7 cellular contexts compared by ENCODE assay signal in the genomic region with DNA sequence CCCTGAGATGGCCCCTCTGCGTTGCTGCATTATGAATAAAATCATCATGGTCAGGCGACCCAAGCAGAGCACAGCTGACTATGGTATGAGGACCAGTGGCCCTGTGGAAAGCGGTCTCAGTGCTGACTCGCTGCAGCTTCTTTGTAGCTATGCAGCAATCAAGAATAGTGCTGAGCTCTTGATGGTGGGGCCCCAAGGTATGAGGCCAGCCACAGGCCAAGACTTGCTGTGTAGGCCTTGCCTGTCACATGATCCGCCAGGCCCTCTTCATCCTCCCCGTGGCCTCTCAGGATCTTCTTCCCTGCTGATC. TPM values are rescaled to one million over a fixed set of nuclear protein-coding genes. Genes with fewer than 3 reads are reported as not detected.
"Had no signal": no experiment of that assay in that cellular context is flagged by ENCODE, and none has a peak within 500 bp of the region (broad histone marks: within the 10 kb centered on the region; RNA-seq: fewer than 3 reads in every experiment).

No MANE protein-coding gene starts in this region.

RNA-seq across cellular contexts. Expression of a gene that starts 2.2 kb away (rescaled TPM):
- total RNA-seq: HepG2, HT1080, IMR-90, NCI-H460, PC-9, Right ventricle myocardium superior, SJSA1 had no signal
- polyA plus RNA-seq: HepG2, IMR-90 had no signal

RNA-seq across cellular contexts. Expression of a gene that starts 35.4 kb away (rescaled TPM):
- total RNA-seq: IMR-90, PC-9, Right ventricle myocardium superior, SJSA1 had no signal
- polyA plus RNA-seq: IMR-90 had no signal

RNA-seq across cellular contexts. Expression of a gene that starts 43.2 kb away (rescaled TPM):
- total RNA-seq: HT1080, IMR-90, NCI-H460, Right ventricle myocardium superior, SJSA1 had no signal
- polyA plus RNA-seq: HepG2 had no signal
